In the genomic region with DNA sequence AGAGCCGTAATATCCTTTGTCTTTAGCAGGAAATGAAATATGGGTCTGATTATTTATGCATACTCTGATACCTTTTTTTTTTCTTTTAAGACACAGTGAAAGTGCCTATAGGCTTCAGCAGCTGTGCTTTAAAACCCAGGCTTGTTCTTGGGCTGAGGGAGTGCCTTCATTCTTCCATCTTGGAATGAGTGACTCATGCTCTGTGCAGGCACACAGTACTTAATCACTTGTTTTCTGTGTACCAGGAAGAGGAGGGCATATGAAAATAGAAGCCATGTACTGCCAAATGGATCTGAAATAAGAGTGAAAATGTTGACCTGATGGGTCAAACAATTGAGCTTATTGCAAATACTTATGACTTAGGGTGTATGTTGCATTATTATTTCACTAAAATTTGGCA, we compare ENCODE assay signal across 8 cellular contexts.
DNase-seq lines count a peak whose midpoint lies in the region; ATAC-seq lines count a peak whose summit lies in the region.

No MANE protein-coding gene starts in this region.

- H3K27ac Mint-ChIP-seq in activated T-cell treated with anti-CD3 and anti-CD28 coated beads, Interleukin-2, amount 50 U/mL, for 24 hours = peak overlapping the region; percentile 77
- H3K27ac Mint-ChIP-seq in stimulated activated naive CD8-positive, alpha-beta T cell treated with anti-CD3 and anti-CD28 coated beads, Interleukin-15, amount 100 ng/mL, for 72 hours = peak overlapping the region in 1 of 2 donors; percentile 13

- H3K27me3 Mint-ChIP-seq in activated T-cell treated with anti-CD3 and anti-CD28 coated beads, Interleukin-2, amount 50 U/mL, for 24 hours = no peaks in the 10 kb centered on the region
- H3K27me3 Mint-ChIP-seq in stimulated activated naive CD8-positive, alpha-beta T cell treated with anti-CD3 and anti-CD28 coated beads, Interleukin-15, amount 100 ng/mL, for 72 hours = no peaks in the 10 kb centered on the region

- H3K9me3 Mint-ChIP-seq in activated T-cell treated with anti-CD3 and anti-CD28 coated beads, Interleukin-2, amount 50 U/mL, for 24 hours = no peaks in the 10 kb centered on the region
- no peaks in the 10 kb centered on the region for H3K9me3 Mint-ChIP-seq in stimulated activated naive CD8-positive, alpha-beta T cell treated with anti-CD3 and anti-CD28 coated beads, Interleukin-15, amount 100 ng/mL, for 72 hours

- peak; percentile 74 for ATAC-seq in stimulated activated naive CD8-positive, alpha-beta T cell treated with anti-CD3 and anti-CD28 coated beads, Interleukin-15, amount 100 ng/mL, for 72 hours
- ATAC-seq in HG02571 (IDR thresholded peaks at IDR 0.05; ENCODE audit: unreplicated experiment) = no peak

- DNase-seq in activated T-cell treated with anti-CD3 and anti-CD28 coated beads, Interleukin-2, amount 50 U/mL, for 24 hours = no peak
- no peak for DNase-seq in activated T-cell treated with anti-CD3 and anti-CD28 coated beads, Interleukin-2, amount 50 U/mL, for 48 hours
- DNase-seq in SW 1271 (lab: John Stamatoyannopoulos, UW) (peak; percentile 24 to 69), glomerular visceral epithelial cell (ENCODE audit: extremely low spot score) (peak; percentile 72), NCI-H510A (lab: John Stamatoyannopoulos, UW) (no peak), DMS79 treated with DMSO at 0.1 percent for 48 hours (lab: John Stamatoyannopoulos, UW) (no peak)
- DNase-seq in stimulated activated naive CD8-positive, alpha-beta T cell treated with anti-CD3 and anti-CD28 coated beads, Interleukin-15, amount 100 ng/mL, for 72 hours = no peak

- H3K4me1 Mint-ChIP-seq in activated T-cell treated with anti-CD3 and anti-CD28 coated beads, Interleukin-2, amount 50 U/mL, for 24 hours (ENCODE audit: low read depth) = peaks cover 52% of the 10 kb centered on the region
- peaks cover 64% of the 10 kb centered on the region for H3K4me1 Mint-ChIP-seq in stimulated activated naive CD8-positive, alpha-beta T cell treated with anti-CD3 and anti-CD28 coated beads, Interleukin-15, amount 100 ng/mL, for 72 hours

- peaks cover 1% of the 10 kb centered on the region for H3K36me3 Mint-ChIP-seq in activated T-cell treated with anti-CD3 and anti-CD28 coated beads, Interleukin-2, amount 50 U/mL, for 24 hours (ENCODE audit: low read depth)

- peak overlapping the region; percentile 27 for H3K4me3 Mint-ChIP-seq in activated T-cell treated with anti-CD3 and anti-CD28 coated beads, Interleukin-2, amount 50 U/mL, for 24 hours
- peak overlapping the region; percentile 38 to 51 for H3K4me3 Mint-ChIP-seq in stimulated activated naive CD8-positive, alpha-beta T cell treated with anti-CD3 and anti-CD28 coated beads, Interleukin-15, amount 100 ng/mL, for 72 hours

Comparison
In these comparisons a context has a peak if more than half of its experiments do, and no peak if none do; other contexts are left out.
1. DNase-seq: peak in SW 1271 (2 of 2) and glomerular visceral epithelial cell (single experiment); none in activated T-cell treated with anti-CD3 and anti-CD28 coated beads, Interleukin-2, amount 50 U/mL, for 24 hours (single experiment), activated T-cell treated with anti-CD3 and anti-CD28 coated beads, Interleukin-2, amount 50 U/mL, for 48 hours (0 of 2), stimulated activated naive CD8-positive, alpha-beta T cell treated with anti-CD3 and anti-CD28 coated beads, Interleukin-15, amount 100 ng/mL, for 72 hours (0 of 2), NCI-H510A (single experiment) and DMS79 treated with DMSO at 0.1 percent for 48 hours (single experiment).